15 cellular contexts compared by ENCODE assay signal in genomic region chr7:74266191-74266963, GRCh38.
"Had no signal": no experiment of that assay in that cellular context is flagged by ENCODE, and none has a peak within 500 bp of the region (broad histone marks: within the 10 kb centered on the region; RNA-seq: fewer than 3 reads in every experiment).

No MANE protein-coding gene starts in this region.

- DNase-seq: activated CD8-positive, alpha-beta memory T cell treated with anti-CD3 and anti-CD28 coated beads, Interleukin-2, amount 50 U/mL, for 48 hours; activated CD8-positive, alpha-beta T cell treated with anti-CD3 and anti-CD28 coated beads for 36 hours; activated naive CD8-positive, alpha-beta T cell treated with anti-CD3 and anti-CD28 coated beads, Interleukin-2, amount 10 ng/mL, durations not matched to agents 7 days and 5 days; aorta; dermis blood vessel endothelial cell; erythroblast; hypothalamus; naive B cell; pancreas; small intestine; T-helper 2 cell had no signal

- H3K27me3 ChIP-seq: breast epithelium, pancreas, right atrium auricular region, tibial nerve had no signal

- H3K9me3 ChIP-seq: breast epithelium, pancreas, right atrium auricular region, tibial nerve had no signal

- H3K4me1 ChIP-seq: breast epithelium, pancreas had no signal

- H3K4me3 ChIP-seq: breast epithelium, pancreas, right atrium auricular region, tibial nerve had no signal

- H3K27ac ChIP-seq: breast epithelium, pancreas, right atrium auricular region, tibial nerve had no signal

- H3K36me3 ChIP-seq: breast epithelium, pancreas, right atrium auricular region, tibial nerve had no signal

- FAIRE-seq: pancreas, small intestine, TTC549 had no signal
